In the genomic region with DNA sequence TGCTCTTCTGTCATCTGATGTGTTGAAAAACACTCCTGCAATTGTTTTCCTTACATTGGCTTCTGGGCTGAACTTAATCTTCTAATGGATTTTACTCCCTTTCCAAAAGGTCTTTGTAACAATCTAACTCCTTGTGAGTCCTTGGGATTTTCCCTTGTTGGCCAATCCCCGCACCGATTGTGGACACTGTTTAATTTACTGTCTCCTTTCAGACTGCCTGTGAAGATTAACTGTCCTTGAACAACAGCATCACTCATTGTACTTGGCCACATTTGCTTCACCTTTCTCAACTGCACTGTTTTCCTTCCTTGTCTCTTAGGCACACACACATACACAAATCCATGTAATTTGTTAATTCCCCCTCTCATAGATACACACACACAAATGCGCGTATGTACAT, we compare ENCODE assay signal across 19 cellular contexts.
DNase-seq lines count a peak whose midpoint lies in the region; ATAC-seq and TF ChIP-seq lines count a peak whose summit lies in the region.
"Had no signal": no experiment of that assay in that cellular context is flagged by ENCODE, and none has a peak within 500 bp of the region (broad histone marks: within the 10 kb centered on the region; RNA-seq: fewer than 3 reads in every experiment).

No MANE protein-coding gene starts in this region.

- H3K4me1 Mint-ChIP-seq in endothelial cell (ENCODE audit: unreplicated experiment) (peaks cover 7% of the 10 kb centered on the region), neural crest cell (peaks cover 29% of the 10 kb centered on the region)
- H3K4me1 Mint-ChIP-seq: IgD-negative memory B cell had no signal

- H3K9me3 Mint-ChIP-seq in endothelial cell (ENCODE audit: unreplicated experiment) (no peaks in the 10 kb centered on the region), neural crest cell (peaks cover 4% of the 10 kb centered on the region)

- DNase-seq in COLO829 (ENCODE audit: low spot score): peak; percentile 33
- peak; percentile 87 for DNase-seq in NCI-H82 treated with DMSO at 0.1 percent for 48 hours (lab: John Stamatoyannopoulos, UW; ENCODE audit: unreplicated experiment)
- DNase-seq in endothelial cell (ENCODE audit: low spot score): no peak
- no peak for DNase-seq in neural crest cell (ENCODE audit: low read depth, low spot score)
- no peak for DNase-seq in DMS153 (lab: John Stamatoyannopoulos, UW)
- DNase-seq in NCI-H524 (lab: John Stamatoyannopoulos, UW): no peak
- no peak for DNase-seq in left cardiac atrium
- DNase-seq in NCI-H524 treated with DMSO at 0.1 percent for 48 hours (lab: John Stamatoyannopoulos, UW): no peak
- DNase-seq: DMS79 treated with DMSO at 0.1 percent for 48 hours, H9, MV-4-11, NCI-H1105 treated with DMSO at 0.1 percent for 48 hours, NCI-H2029 treated with DMSO at 0.1 percent for 48 hours, NCI-H226, NCI-H510A treated with DMSO at 0.1 percent for 48 hours, OCI-M1 had no signal

- H3K36me3 Mint-ChIP-seq in endothelial cell (ENCODE audit: low read depth, unreplicated experiment) (peaks cover 6% of the 10 kb centered on the region), neural crest cell (ENCODE audit: low read depth) (peaks cover 3% of the 10 kb centered on the region)
- H3K36me3 Mint-ChIP-seq: IgD-negative memory B cell had no signal

- no peak for ATAC-seq in left cardiac atrium
- ATAC-seq: GM12878, Right ventricle myocardium inferior had no signal

- no peak for TF ChIP-seq CTCF in endothelial cell (IDR thresholded peaks at IDR 0.05; ENCODE audit: unreplicated experiment)
- TF ChIP-seq CTCF in neural crest cell (conservative IDR thresholded peaks at IDR 0.05): no peak

- H3K27me3 Mint-ChIP-seq in endothelial cell (ENCODE audit: unreplicated experiment): no peaks in the 10 kb centered on the region
- no peaks in the 10 kb centered on the region for H3K27me3 Mint-ChIP-seq in neural crest cell (ENCODE audit: low read depth)

- intact Hi-C loops in left cardiac atrium (cut with DNase I): no loop called here

- no peak overlapping the region for H3K4me3 Mint-ChIP-seq in endothelial cell (ENCODE audit: unreplicated experiment)
- no peak overlapping the region for H3K4me3 Mint-ChIP-seq in neural crest cell
- H3K4me3 Mint-ChIP-seq: H9, IgD-negative memory B cell had no signal

- H3K27ac Mint-ChIP-seq in endothelial cell (ENCODE audit: unreplicated experiment): peak overlapping the region; percentile 1
- peak overlapping the region; percentile 7 for H3K27ac Mint-ChIP-seq in neural crest cell (ENCODE audit: unreplicated experiment)
- H3K27ac Mint-ChIP-seq: H9, IgD-negative memory B cell had no signal

Comparison
In these comparisons a context has a peak if more than half of its experiments do, and no peak if none do; other contexts are left out.
1. DNase-seq: peak in COLO829 (single experiment) and NCI-H82 treated with DMSO at 0.1 percent for 48 hours (single experiment); none in endothelial cell (single experiment), neural crest cell (single experiment), DMS153 (single experiment), NCI-H524 (0 of 2), left cardiac atrium (single experiment) and NCI-H524 treated with DMSO at 0.1 percent for 48 hours (single experiment).